In the genomic region with DNA sequence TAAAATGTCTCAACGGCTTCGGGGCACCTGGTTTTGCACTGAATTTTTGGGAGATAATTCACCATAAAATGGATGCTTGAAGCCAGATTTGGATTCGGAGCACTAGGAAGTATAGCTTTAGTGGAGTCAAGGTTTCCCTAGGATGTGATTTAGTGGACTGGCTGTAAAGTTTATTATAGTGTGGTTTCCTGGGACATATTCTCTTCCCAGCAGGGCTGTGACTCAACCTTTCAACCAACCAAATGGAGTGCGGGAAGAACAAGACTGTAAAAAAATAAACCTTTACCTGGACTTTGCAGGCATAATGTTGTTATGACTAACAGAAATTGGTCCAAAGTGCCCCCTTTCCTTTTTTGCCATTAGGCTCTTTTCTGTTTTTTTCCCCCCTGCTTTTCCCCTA, we compare ENCODE assay signal across 19 cellular contexts.
A peak's percentile ranks its signal among the peaks of the same experiment; 100 is the strongest.
DNase-seq lines count a peak whose midpoint lies in the region; ATAC-seq, FAIRE-seq and TF ChIP-seq lines count a peak whose summit lies in the region.
"Had no signal": no experiment of that assay in that cellular context is flagged by ENCODE, and none has a peak within 500 bp of the region (broad histone marks: within the 10 kb centered on the region; RNA-seq: fewer than 3 reads in every experiment).

No MANE protein-coding gene starts in this region.

- no peak overlapping the region for H2BK15ac ChIP-seq in mesenchymal stem cell (ENCODE audit: low read depth, poor library complexity, severe bottlenecking)

- no peaks in the 10 kb centered on the region for H3F3A ChIP-seq in GM23338 (replicated peaks; ENCODE audit: low read depth)

- H3K23ac ChIP-seq in mesenchymal stem cell (ENCODE audit: low read length in 2 of 2) = no peak overlapping the region

- H3K4me3 Mint-ChIP-seq in GM23338 (no peak overlapping the region), immature natural killer cell (no peak overlapping the region)
- H3K4me3 Mint-ChIP-seq: HFFc6, T-cell had no signal

- H3K36me3 Mint-ChIP-seq in GM23338 (ENCODE audit: low read depth) (no peaks in the 10 kb centered on the region), immature natural killer cell (no peaks in the 10 kb centered on the region)
- H3K36me3 Mint-ChIP-seq: T-cell had no signal

- H3K9ac ChIP-seq in mesenchymal stem cell (ENCODE audit: low read length) = no peak overlapping the region
- H3K9ac ChIP-seq: BLaER1 treated with 17β-estradiol and CSF1 and Interleukin-3, amounts not matched to agents 10 nM and 100 nM had no signal

- no peak overlapping the region for H4K91ac ChIP-seq in mesenchymal stem cell (ENCODE audit: low read length)

- no peak overlapping the region for H3K4ac ChIP-seq in mesenchymal stem cell (ENCODE audit: low read depth in 1 of 2, low read length in 2 of 2)

- H3K14ac ChIP-seq in mesenchymal stem cell (ENCODE audit: low read length in 2 of 2) = no peak overlapping the region

- DNase-seq in GM23338 (ENCODE audit: low spot score) (no peak), amniotic epithelial cell (ENCODE audit: low read depth) (peak; percentile 54), mesenchymal stem cell (peak; percentile 75), urothelium cell line (ENCODE audit: low spot score) (peak; percentile 4), immature natural killer cell (no peak), HuH-7.5 (ENCODE audit: low spot score) (no peak), NCI-H2029 (lab: John Stamatoyannopoulos, UW) (no peak)
- DNase-seq: DMS153, GOT3, HFFc6, Karpas-422, NCI-H1417 treated with DMSO at 0.1 percent for 48 hours, NCI-H2081 treated with DMSO at 0.1 percent for 48 hours, NCI-H526, PC-9, T-cell had no signal

- no peaks in the 10 kb centered on the region for H3K79me2 ChIP-seq in GM23338 (replicated peaks; ENCODE audit: insufficient read depth)

- H4K20me1 ChIP-seq in GM23338 (replicated peaks; ENCODE audit: insufficient read depth) = no peaks in the 10 kb centered on the region
- H4K20me1 ChIP-seq: BLaER1 treated with 17β-estradiol and CSF1 and Interleukin-3, amounts not matched to agents 10 nM and 100 nM had no signal

- H3K9me2 ChIP-seq in GM23338 (ENCODE audit: insufficient read depth) = peaks cover 6% of the 10 kb centered on the region

- H3K27ac Mint-ChIP-seq in GM23338 (no peak overlapping the region), immature natural killer cell (no peak overlapping the region)
- H3K27ac Mint-ChIP-seq: HFFc6, T-cell had no signal

- peaks cover 15% of the 10 kb centered on the region for H3K4me1 ChIP-seq in GM23338 (ENCODE audit: insufficient read depth)
- no peaks in the 10 kb centered on the region for H3K4me1 ChIP-seq in mesenchymal stem cell (ENCODE audit: control insufficient read depth, insufficient read depth, low read depth, low read length)

- no peak overlapping the region for H3K18ac ChIP-seq in mesenchymal stem cell (ENCODE audit: low read depth in 1 of 2, low read length in 2 of 2)

- H3K4me1 Mint-ChIP-seq in GM23338 = peaks cover 20% of the 10 kb centered on the region
- peaks cover 0 to 1% of the 10 kb centered on the region in 2 donors for H3K4me1 Mint-ChIP-seq in immature natural killer cell
- H3K4me1 Mint-ChIP-seq: T-cell had no signal

- H2AK5ac ChIP-seq in mesenchymal stem cell (ENCODE audit: low read length, severe bottlenecking) = no peak overlapping the region

- H3K27ac ChIP-seq in GM23338 (ENCODE audit: low read depth) (no peak overlapping the region), mesenchymal stem cell (ENCODE audit: low read length, poor library complexity, severe bottlenecking) (no peak overlapping the region)
- H3K27ac ChIP-seq: BLaER1 treated with 17β-estradiol and CSF1 and Interleukin-3, amounts not matched to agents 10 nM and 100 nM; PC-9 had no signal

- H3K36me3 ChIP-seq in GM23338 (ENCODE audit: insufficient read depth) (no peaks in the 10 kb centered on the region), mesenchymal stem cell (ENCODE audit: control insufficient read depth in 1 of 2, insufficient read depth in 2 of 2, low read depth in 1 of 2, low read length in 2 of 2) (no peaks in the 10 kb centered on the region)
- H3K36me3 ChIP-seq: BLaER1 treated with 17β-estradiol and CSF1 and Interleukin-3, amounts not matched to agents 10 nM and 100 nM had no signal

- peaks cover 2% of the 10 kb centered on the region for H3K27me3 Mint-ChIP-seq in GM23338 (ENCODE audit: insufficient read depth, low read depth, poor library complexity)
- H3K27me3 Mint-ChIP-seq in immature natural killer cell (ENCODE audit: low read depth in 3 of 3) = peaks cover 0 to 2% (median under 1%) of the 10 kb centered on the region in 3 donors
- H3K27me3 Mint-ChIP-seq: T-cell had no signal

- peak overlapping the region; percentile 44; the same call in 1 of the 2 replicates for H2AFZ ChIP-seq in GM23338
- no peak overlapping the region for H2AFZ ChIP-seq in mesenchymal stem cell (ENCODE audit: low read depth, low read length)
- H2AFZ ChIP-seq: PC-9 had no signal

- no peak overlapping the region for H3K4me3 ChIP-seq in GM23338
- no peak overlapping the region for H3K4me3 ChIP-seq in mesenchymal stem cell (ENCODE audit: insufficient read depth in 1 of 2, low read depth in 1 of 2, low read length in 2 of 2)
- H3K4me3 ChIP-seq: BLaER1 treated with 17β-estradiol and CSF1 and Interleukin-3, amounts not matched to agents 10 nM and 100 nM; PC-9 had no signal

- no peak for ATAC-seq in GM23338
- ATAC-seq in HG03095 (IDR thresholded peaks at IDR 0.05; ENCODE audit: unreplicated experiment) = no peak
- ATAC-seq: HepG2, T-cell had no signal

- H3K9me3 ChIP-seq in mesenchymal stem cell (ENCODE audit: control insufficient read depth, low read length) = no peaks in the 10 kb centered on the region
- H3K9me3 ChIP-seq: BLaER1 treated with 17β-estradiol and CSF1 and Interleukin-3, amounts not matched to agents 10 nM and 100 nM had no signal

- H3K27me3 ChIP-seq in GM23338 (ENCODE audit: insufficient read depth) (no peaks in the 10 kb centered on the region), mesenchymal stem cell (ENCODE audit: control insufficient read depth in 1 of 2, insufficient read depth in 1 of 2, low read length in 2 of 2) (no peaks in the 10 kb centered on the region)
- H3K27me3 ChIP-seq: BLaER1 treated with 17β-estradiol and CSF1 and Interleukin-3, amounts not matched to agents 10 nM and 100 nM had no signal

- H4K8ac ChIP-seq in mesenchymal stem cell (ENCODE audit: low read length) = no peak overlapping the region

- WGBS in mesenchymal stem cell = 27% methylated on average over 3 of the region's 4 CpGs

- no peaks in the 10 kb centered on the region for H3K9me3 Mint-ChIP-seq in GM23338
- H3K9me3 Mint-ChIP-seq in immature natural killer cell = peaks cover 0 to 1% (median 0%) of the 10 kb centered on the region in 6 donors
- H3K9me3 Mint-ChIP-seq: T-cell had no signal

- no peak overlapping the region for H2BK120ac ChIP-seq in mesenchymal stem cell (ENCODE audit: low read depth, low read length)

- no peak overlapping the region for H2BK12ac ChIP-seq in mesenchymal stem cell (ENCODE audit: low read length in 2 of 2)

- FAIRE-seq in urothelium cell line (lab: Jason Lieb, UNC) = no peak
- FAIRE-seq: HepG2 had no signal

- H2BK5ac ChIP-seq in mesenchymal stem cell (ENCODE audit: low read depth, low read length, poor library complexity, severe bottlenecking) = no peak overlapping the region

- no peak for TF ChIP-seq CTCF in GM23338 (conservative IDR thresholded peaks at IDR 0.05; ENCODE audit: low read depth in 2 of 2)

- H3K4me2 ChIP-seq in GM23338 (no peak overlapping the region), mesenchymal stem cell (ENCODE audit: low read length, poor library complexity, severe bottlenecking) (no peak overlapping the region)
- H3K4me2 ChIP-seq: BLaER1 treated with 17β-estradiol and CSF1 and Interleukin-3, amounts not matched to agents 10 nM and 100 nM; PC-9 had no signal

- H3K79me1 ChIP-seq in mesenchymal stem cell (replicated peaks; ENCODE audit: low read length, poor library complexity, severe bottlenecking) = no peaks in the 10 kb centered on the region

TF ChIP-seq in GM23338, 12 proteins besides CTCF, POLR2A, EP300 and RAD21 (continues in another document):
- TF ChIP-seq ZNF114 (CRISPR knock-in tag; IDR thresholded peaks at IDR 0.05) (no peak), NANOG (IDR thresholded peaks at IDR 0.05; ENCODE audit: borderline replicate concordance) (no peak)

Comparison
In these comparisons a context has a peak if more than half of its experiments do, and no peak if none do; other contexts are left out.
1. DNase-seq: peak in amniotic epithelial cell (single experiment), mesenchymal stem cell (single experiment) and urothelium cell line (single experiment); none in GM23338 (single experiment), immature natural killer cell (0 of 3), HuH-7.5 (single experiment) and NCI-H2029 (single experiment).